21 cellular contexts compared by ENCODE assay signal in genomic region chr9:93295456-93296076, GRCh38.
A peak's percentile ranks its signal among the peaks of the same experiment; 100 is the strongest.
DNase-seq lines count a peak whose midpoint lies in the region; ATAC-seq, FAIRE-seq and TF ChIP-seq lines count a peak whose summit lies in the region.
"Had no signal": no experiment of that assay in that cellular context is flagged by ENCODE, and none has a peak within 500 bp of the region (broad histone marks: within the 10 kb centered on the region; RNA-seq: fewer than 3 reads in every experiment).

No MANE protein-coding gene starts in this region.

- FAIRE-seq in HepG2 (lab: Jason Lieb, UNC) (no peak), urothelium cell line (lab: Jason Lieb, UNC) (peak; percentile 68)
- FAIRE-seq: H1 had no signal

- TF ChIP-seq EP300 in HepG2 (IDR thresholded peaks at IDR 0.05; ENCODE audit: low read depth in 2 of 2, low read length in 2 of 2) (no peak; a peak in 1 of 4 replicates), HepG2 (CRISPR knock-in tag; IDR thresholded peaks at IDR 0.05; ENCODE audit: borderline replicate concordance) (no peak), esophagus muscularis mucosa (IDR thresholded peaks at IDR 0.05) (no peak)

- H3K9me3 ChIP-seq in HepG2 (ENCODE audit: low read length), result no peaks in the 10 kb centered on the region
- no peaks in the 10 kb centered on the region for H3K9me3 ChIP-seq in right lobe of liver
- no peaks in the 10 kb centered on the region for H3K9me3 ChIP-seq in esophagus muscularis mucosa
- H3K9me3 ChIP-seq: MG63 had no signal

- POLR2A ChIA-PET in HepG2 (lab: Yijun Ruan, JAX), result no interaction called here

- TF ChIP-seq CTCF in HepG2 (CRISPR knock-in tag; IDR thresholded peaks at IDR 0.05) (no peak), right lobe of liver (IDR thresholded peaks at IDR 0.05) (no peak), esophagus muscularis mucosa (IDR thresholded peaks at IDR 0.05) (no peak)

- no peaks in the 10 kb centered on the region for H3K79me2 ChIP-seq in HepG2 (ENCODE audit: insufficient read depth, low read length)

- H3K4me1 ChIP-seq in HepG2 (ENCODE audit: insufficient read depth, low read length) (peaks cover 60% of the 10 kb centered on the region), right lobe of liver (no peaks in the 10 kb centered on the region), esophagus muscularis mucosa (peaks cover 0 to 22% (median 2%) of the 10 kb centered on the region in 4 donors)
- H3K4me1 ChIP-seq: foreskin keratinocyte had no signal

- no peak overlapping the region for H2AFZ ChIP-seq in HepG2 (ENCODE audit: low read length)

- H3K36me3 ChIP-seq in HepG2 (replicated peaks in 1 of 2; ENCODE audit: control insufficient read depth in 1 of 2, insufficient read depth in 2 of 2, low read length in 2 of 2), result peaks cover 7 to 11% of the 10 kb centered on the region in 2 experiments; a peak in 3 of 5 replicates
- H3K36me3 ChIP-seq in right lobe of liver, result no peaks in the 10 kb centered on the region
- H3K36me3 ChIP-seq in esophagus muscularis mucosa, result peaks cover 0 to 31% (median 21%) of the 10 kb centered on the region in 4 donors
- H3K36me3 ChIP-seq: MG63 had no signal

- H4K20me1 ChIP-seq in HepG2 (ENCODE audit: insufficient read depth, low read length), result no peaks in the 10 kb centered on the region

- no TSS peak for BruUV-seq in HepG2 (replicated peaks; lab: Mats Ljungman, UMichigan)

- 67% methylated on average over 2 of the region's 2 CpGs for WGBS in HepG2 (ENCODE audit: low lambda C conversion rate)
- 66% methylated on average over 2 of the region's 2 CpGs for WGBS in right lobe of liver (ENCODE audit: insufficient coverage, low coverage, low lambda C conversion rate, missing lambda C conversion rate)
- WGBS in esophagus muscularis mucosa, result 69% methylated on average over 2 of the region's 2 CpGs

- H3K4me3 ChIP-seq in HepG2 (replicated peaks in 1 of 3; ENCODE audit: insufficient read depth in 1 of 3, low read depth in 2 of 3, low read length in 3 of 3) (no peak overlapping the region), right lobe of liver (no peak overlapping the region), esophagus muscularis mucosa (no peak overlapping the region)
- H3K4me3 ChIP-seq: MG63 had no signal

- H3K9ac ChIP-seq in HepG2 (ENCODE audit: insufficient read depth, low read depth, low read length), result no peak overlapping the region

- H3K27me3 ChIP-seq in HepG2 (ENCODE audit: control insufficient read depth in 1 of 2, insufficient read depth in 2 of 2, low read length in 2 of 2), result no peaks in the 10 kb centered on the region
- H3K27me3 ChIP-seq in right lobe of liver, result no peaks in the 10 kb centered on the region
- no peaks in the 10 kb centered on the region for H3K27me3 ChIP-seq in esophagus muscularis mucosa
- H3K27me3 ChIP-seq: MG63 had no signal

- in situ Hi-C loops in HepG2 (cut with HindIII; ENCODE audit: extremely low pct_ligation_motif_present, low pct_unique_long_range_greater_than_20kb), result no loop called here

- H3K27ac ChIP-seq in HepG2 (ENCODE audit: extremely low read length, insufficient read depth, low read length) (peak overlapping the region; percentile 40), right lobe of liver (no peak overlapping the region), esophagus muscularis mucosa (replicated peaks in 1 of 4) (no peak overlapping the region)
- H3K27ac ChIP-seq: foreskin keratinocyte had no signal

- no peak overlapping the region for H3K4me2 ChIP-seq in HepG2 (ENCODE audit: low read depth, low read length)

- DNase-seq in HepG2 (ENCODE audit: low spot score), result no peak
- DNase-seq in right lobe of liver, result no peak
- peak; percentile 59 for DNase-seq in NAMALWA (ENCODE audit: low spot score)
- peak; percentile 53 for DNase-seq in esophagus muscularis mucosa (ENCODE audit: extremely low spot score)
- no peak for DNase-seq in urothelium cell line (ENCODE audit: low spot score)
- no peak for DNase-seq in stimulated activated CD4-positive, alpha-beta T cell treated with anti-CD3 and anti-CD28 coated beads, Interleukin-15, amount 100 ng/mL, for 24 hours
- DNase-seq in AG20443 (ENCODE audit: low spot score), result no peak
- DNase-seq: activated CD4-positive, CD25-positive, alpha-beta regulatory T cell treated with anti-CD3 and anti-CD28 coated beads, Interleukin-2, amount 50 U/mL, for 72 hours; activated CD8-positive, alpha-beta memory T cell treated with anti-CD3 and anti-CD28 coated beads, Interleukin-2, amount 50 U/mL, for 4 hours; CD8-positive, alpha-beta T cell; effector CD8-positive, alpha-beta T cell; erythroblast; foreskin keratinocyte; GF-D8; MG63; NCI-H2171 treated with DMSO at 0.1 percent for 48 hours; NCI-H524 treated with DMSO at 0.1 percent for 48 hours; stimulated activated CD4-positive, alpha-beta T cell treated with anti-CD3 and anti-CD28 coated beads, Interleukin-2, amount 100 ng/mL, for 24 hours had no signal

- no peak for TF ChIP-seq RAD21 in HepG2 (CRISPR knock-in tag; IDR thresholded peaks at IDR 0.05)

- intact Hi-C loops in HepG2 (cut with micrococcal nuclease; ENCODE audit: unreplicated experiment) (loop anchor here (10.0 kb wide), 1 partner anchor 51 kb away; no protein-coding TSS in a partner anchor), right lobe of liver (cut with DNase I) (loop anchor here in 1 of 2 donors (5.0 kb wide), 2 partner anchors 53 to 133 kb away; no protein-coding TSS in a partner anchor), esophagus muscularis mucosa (cut with DNase I) (no loop called here)

- TF ChIP-seq POLR2A in HepG2 (IDR thresholded peaks at IDR 0.05; ENCODE audit: insufficient read depth in 1 of 2, low read depth in 2 of 2, low read length in 2 of 2) (no peak), right lobe of liver (IDR thresholded peaks at IDR 0.05) (no peak), esophagus muscularis mucosa (IDR thresholded peaks at IDR 0.05; ENCODE audit: low read depth) (no peak)

- CTCF ChIA-PET in HepG2 (lab: Yijun Ruan, JAX; ENCODE audit: low intra/inter-chr PET ratio, low total read pairs), result no interaction called here

- ATAC-seq in HepG2 (no peak), right lobe of liver (no peak), HG02970 (IDR thresholded peaks at IDR 0.05; ENCODE audit: low FRiP score, unreplicated experiment) (no peak)
- ATAC-seq: CD8-positive, alpha-beta T cell; foreskin keratinocyte; stimulated activated memory B cell treated with anti-CD40 and anti-IgM and Interleukin-4, amounts not matched to agents 10 μg/mL and 1 μg/mL and 100 μg/mL, for 72 hours had no signal

TF ChIP-seq in HepG2, 621 proteins besides CTCF, POLR2A, EP300 and RAD21 (continues in another document):
- TF ChIP-seq ZNF30 (CRISPR knock-in tag; IDR thresholded peaks at IDR 0.05) (no peak), GATAD2A (CRISPR knock-in tag; IDR thresholded peaks at IDR 0.05) (peak; percentile 45; the same call in 1 of the 2 replicates), HNRNPK (IDR thresholded peaks at IDR 0.05; ENCODE audit: low read depth, low read length, poor library complexity, severe bottlenecking) (no peak), DPF2 (CRISPR knock-in tag; IDR thresholded peaks at IDR 0.05; ENCODE audit: borderline replicate concordance, low read depth) (no peak), MAFG (CRISPR knock-in tag; IDR thresholded peaks at IDR 0.05) (no peak), ZNF605 (CRISPR knock-in tag; IDR thresholded peaks at IDR 0.05) (no peak), ZNF672 (CRISPR knock-in tag; IDR thresholded peaks at IDR 0.05) (no peak), CREBL2 (CRISPR knock-in tag; IDR thresholded peaks at IDR 0.05; ENCODE audit: borderline replicate concordance) (no peak), GFI1 (CRISPR knock-in tag; IDR thresholded peaks at IDR 0.05; ENCODE audit: borderline replicate concordance) (no peak), RFX3 (CRISPR knock-in tag; IDR thresholded peaks at IDR 0.05) (no peak), PCBP2 (optimal IDR thresholded peaks at IDR 0.05; ENCODE audit: low read depth, low read length, poor library complexity, severe bottlenecking) (peak; percentile 21), RARA (CRISPR knock-in tag; IDR thresholded peaks at IDR 0.05) (peak; percentile 31; the same call in 1 of the 2 replicates), ZSCAN29 (CRISPR knock-in tag; conservative IDR thresholded peaks at IDR 0.05) (no peak), ZNF251 (CRISPR knock-in tag; IDR thresholded peaks at IDR 0.05) (no peak), THAP11 (CRISPR knock-in tag; IDR thresholded peaks at IDR 0.05) (no peak), PBX3 (CRISPR knock-in tag; IDR thresholded peaks at IDR 0.05; ENCODE audit: borderline replicate concordance) (no peak), ZNF567 (CRISPR knock-in tag; IDR thresholded peaks at IDR 0.05; ENCODE audit: borderline replicate concordance) (no peak), ZFAT (CRISPR knock-in tag; conservative IDR thresholded peaks at IDR 0.05) (no peak)

Comparison
In these comparisons a context has a peak if more than half of its experiments do, and no peak if none do; other contexts are left out.
1. DNase-seq: peak in NAMALWA (single experiment) and esophagus muscularis mucosa (single experiment); none in HepG2 (single experiment), right lobe of liver (0 of 3), urothelium cell line (single experiment), stimulated activated CD4-positive, alpha-beta T cell treated with anti-CD3 and anti-CD28 coated beads, Interleukin-15, amount 100 ng/mL, for 24 hours (single experiment) and AG20443 (single experiment).